1 cellular context compared by ENCODE assay signal in genomic region chr10:70160798-70161197, GRCh38.
A peak's percentile ranks its signal among the peaks of the same experiment; 100 is the strongest.
TF ChIP-seq lines count a peak whose summit lies in the region.

No MANE protein-coding gene starts in this region.

TF ChIP-seq in HepG2, 621 proteins besides CTCF, POLR2A, EP300 and RAD21:
- no peak for TF ChIP-seq CEBPG (CRISPR knock-in tag; IDR thresholded peaks at IDR 0.05)
- TF ChIP-seq BHLHE40 (IDR thresholded peaks at IDR 0.05; ENCODE audit: low read length) = 0 out of 2 replicates have a peak, but pooled peaks have one; percentile 30
- no peak for TF ChIP-seq GPBP1L1 (CRISPR knock-in tag; IDR thresholded peaks at IDR 0.05)
- TF ChIP-seq ZNF672 (CRISPR knock-in tag; IDR thresholded peaks at IDR 0.05) = no peak
- 0 out of 2 replicates have a peak, but pooled peaks have one; percentile 22 for TF ChIP-seq MLX (CRISPR knock-in tag; IDR thresholded peaks at IDR 0.05)
- TF ChIP-seq ZBTB39 (CRISPR knock-in tag; IDR thresholded peaks at IDR 0.05) = no peak
- TF ChIP-seq GFI1 (CRISPR knock-in tag; IDR thresholded peaks at IDR 0.05; ENCODE audit: borderline replicate concordance) = no peak
- no peak for TF ChIP-seq FOSL1 (CRISPR knock-in tag; IDR thresholded peaks at IDR 0.05; ENCODE audit: borderline replicate concordance)
- TF ChIP-seq ZBTB8A (CRISPR knock-in tag; IDR thresholded peaks at IDR 0.05; ENCODE audit: borderline replicate concordance, low read depth) = no peak
- peak; percentile 10; the same call in 1 of the 2 replicates for TF ChIP-seq SOX5 (CRISPR knock-in tag; IDR thresholded peaks at IDR 0.05; ENCODE audit: borderline replicate concordance)
- TF ChIP-seq MAFF (IDR thresholded peaks at IDR 0.05; ENCODE audit: low read depth, low read length) = peak; percentile 72
- no peak for TF ChIP-seq XBP1 (CRISPR knock-in tag; IDR thresholded peaks at IDR 0.05)
- TF ChIP-seq NR2F6 (IDR thresholded peaks at IDR 0.05) = 0 out of 2 replicates have a peak, but pooled peaks have one; percentile 14
- TF ChIP-seq NR2F6 (CRISPR knock-in tag; IDR thresholded peaks at IDR 0.05) = no peak
- TF ChIP-seq KDM5A (IDR thresholded peaks at IDR 0.05; ENCODE audit: borderline replicate concordance, low read length) = no peak
- no peak for TF ChIP-seq TOE1 (CRISPR knock-in tag; IDR thresholded peaks at IDR 0.05)
- no peak for TF ChIP-seq RORA (CRISPR knock-in tag; IDR thresholded peaks at IDR 0.05)
- TF ChIP-seq ZNF556 (CRISPR knock-in tag; IDR thresholded peaks at IDR 0.05; ENCODE audit: borderline replicate concordance) = no peak
- TF ChIP-seq MAFK (conservative IDR thresholded peaks at IDR 0.05 in 1 of 2, IDR thresholded peaks at IDR 0.05 in 1 of 2; ENCODE audit: low read length in 2 of 2) = peak; percentile 68 to 79
- TF ChIP-seq ZFP82 (CRISPR knock-in tag; IDR thresholded peaks at IDR 0.05; ENCODE audit: borderline replicate concordance) = no peak
- TF ChIP-seq FOSL2 (CRISPR knock-in tag; IDR thresholded peaks at IDR 0.05) = 0 out of 2 replicates have a peak, but pooled peaks have one; percentile 34
- no peak for TF ChIP-seq NCOA5 (CRISPR knock-in tag; IDR thresholded peaks at IDR 0.05)
- TF ChIP-seq, protein P1, sequence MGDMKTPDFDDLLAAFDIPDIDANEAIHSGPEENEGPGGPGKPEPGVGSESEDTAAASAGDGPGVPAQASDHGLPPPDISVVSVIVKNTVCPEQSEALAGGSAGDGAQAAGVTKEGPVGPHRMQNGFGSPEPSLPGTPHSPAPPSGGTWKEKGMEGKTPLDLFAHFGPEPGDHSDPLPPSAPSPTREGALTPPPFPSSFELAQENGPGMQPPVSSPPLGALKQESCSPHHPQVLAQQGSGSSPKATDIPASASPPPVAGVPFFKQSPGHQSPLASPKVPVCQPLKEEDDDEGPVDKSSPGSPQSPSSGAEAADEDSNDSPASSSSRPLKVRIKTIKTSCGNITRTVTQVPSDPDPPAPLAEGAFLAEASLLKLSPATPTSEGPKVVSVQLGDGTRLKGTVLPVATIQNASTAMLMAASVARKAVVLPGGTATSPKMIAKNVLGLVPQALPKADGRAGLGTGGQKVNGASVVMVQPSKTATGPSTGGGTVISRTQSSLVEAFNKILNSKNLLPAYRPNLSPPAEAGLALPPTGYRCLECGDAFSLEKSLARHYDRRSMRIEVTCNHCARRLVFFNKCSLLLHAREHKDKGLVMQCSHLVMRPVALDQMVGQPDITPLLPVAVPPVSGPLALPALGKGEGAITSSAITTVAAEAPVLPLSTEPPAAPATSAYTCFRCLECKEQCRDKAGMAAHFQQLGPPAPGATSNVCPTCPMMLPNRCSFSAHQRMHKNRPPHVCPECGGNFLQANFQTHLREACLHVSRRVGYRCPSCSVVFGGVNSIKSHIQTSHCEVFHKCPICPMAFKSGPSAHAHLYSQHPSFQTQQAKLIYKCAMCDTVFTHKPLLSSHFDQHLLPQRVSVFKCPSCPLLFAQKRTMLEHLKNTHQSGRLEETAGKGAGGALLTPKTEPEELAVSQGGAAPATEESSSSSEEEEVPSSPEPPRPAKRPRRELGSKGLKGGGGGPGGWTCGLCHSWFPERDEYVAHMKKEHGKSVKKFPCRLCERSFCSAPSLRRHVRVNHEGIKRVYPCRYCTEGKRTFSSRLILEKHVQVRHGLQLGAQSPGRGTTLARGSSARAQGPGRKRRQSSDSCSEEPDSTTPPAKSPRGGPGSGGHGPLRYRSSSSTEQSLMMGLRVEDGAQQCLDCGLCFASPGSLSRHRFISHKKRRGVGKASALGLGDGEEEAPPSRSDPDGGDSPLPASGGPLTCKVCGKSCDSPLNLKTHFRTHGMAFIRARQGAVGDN (CRISPR knock-in tag; IDR thresholded peaks at IDR 0.05) = no peak
- TF ChIP-seq FIP1L1 (IDR thresholded peaks at IDR 0.05; ENCODE audit: borderline replicate concordance, insufficient read depth, low read depth, low read length) = no peak
- no peak for TF ChIP-seq ZNF432 (CRISPR knock-in tag; IDR thresholded peaks at IDR 0.05; ENCODE audit: borderline replicate concordance)
- no peak for TF ChIP-seq ELF4 (CRISPR knock-in tag; IDR thresholded peaks at IDR 0.05; ENCODE audit: borderline replicate concordance)
- TF ChIP-seq SOX13 (IDR thresholded peaks at IDR 0.05) = no peak
- TF ChIP-seq SOX13 (CRISPR knock-in tag; conservative IDR thresholded peaks at IDR 0.05 in 1 of 2, IDR thresholded peaks at IDR 0.05 in 1 of 2) = peak in 1 of 2 experiments; percentile 23; a peak in 1 of 4 replicates
- no peak for TF ChIP-seq TCF7L2 (IDR thresholded peaks at IDR 0.05; ENCODE audit: low read depth, low read length)
- TF ChIP-seq ZSCAN31 (CRISPR knock-in tag; IDR thresholded peaks at IDR 0.05; ENCODE audit: low read depth) = no peak
- TF ChIP-seq TGIF2 (CRISPR knock-in tag; IDR thresholded peaks at IDR 0.05) = no peak
- TF ChIP-seq ZNF749 (CRISPR knock-in tag; IDR thresholded peaks at IDR 0.05; ENCODE audit: borderline replicate concordance) = no peak
- no peak for TF ChIP-seq NFE2 (CRISPR knock-in tag; IDR thresholded peaks at IDR 0.05)
- no peak for TF ChIP-seq ZNF607 (CRISPR knock-in tag; IDR thresholded peaks at IDR 0.05; ENCODE audit: borderline replicate concordance)
- peak; percentile 37; the same call in 1 of the 2 replicates for TF ChIP-seq TCF7 (IDR thresholded peaks at IDR 0.05; ENCODE audit: low read depth)
